ENCODE assay signal across 14 cellular contexts in the genomic region with DNA sequence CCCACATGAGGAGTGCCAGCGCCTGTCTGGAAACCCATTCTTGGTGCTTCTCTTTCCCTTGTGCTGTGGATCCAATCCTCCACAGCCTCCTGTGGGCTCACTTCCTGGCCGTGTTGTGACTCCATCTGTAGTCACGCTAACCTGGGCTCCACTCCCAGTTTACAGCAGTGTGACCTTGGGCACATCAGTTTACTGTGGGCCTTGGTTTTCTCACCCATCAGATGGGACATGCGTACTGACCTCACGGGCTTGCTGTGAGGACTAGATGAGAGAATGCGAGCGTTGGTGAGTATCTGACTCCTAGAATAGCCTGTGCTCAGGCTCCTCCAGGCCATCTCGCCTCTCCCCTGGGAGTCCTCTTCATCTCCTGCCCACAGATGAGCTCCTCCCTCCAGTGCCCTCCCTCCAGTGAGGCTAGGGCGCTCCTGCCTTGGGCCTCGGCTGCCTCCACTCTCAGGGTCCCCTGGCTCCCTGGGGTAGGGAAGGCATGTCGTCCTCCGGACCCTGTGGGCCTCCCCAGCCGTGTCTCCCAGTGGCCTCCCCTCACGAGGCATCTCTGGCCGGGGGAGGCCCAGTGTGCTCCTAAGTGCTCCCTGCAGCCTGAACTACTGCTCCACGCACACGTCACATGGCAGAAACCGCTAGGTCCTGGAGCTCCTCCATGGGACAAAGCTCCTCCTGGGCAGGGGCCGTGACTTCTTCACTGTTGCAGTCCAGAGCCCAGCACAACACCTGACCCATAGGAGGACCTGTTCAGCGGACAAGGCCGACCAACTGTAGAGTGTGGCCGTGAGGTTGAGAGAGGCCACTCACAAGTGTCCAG. TPM values are rescaled to one million over a fixed set of nuclear protein-coding genes. Genes with fewer than 3 reads are reported as not detected.
DNase-seq lines count a peak whose midpoint lies in the region; ATAC-seq, FAIRE-seq and TF ChIP-seq lines count a peak whose summit lies in the region.
"Had no signal": no experiment of that assay in that cellular context is flagged by ENCODE, and none has a peak within 500 bp of the region (broad histone marks: within the 10 kb centered on the region; RNA-seq: fewer than 3 reads in every experiment).

No MANE protein-coding gene starts in this region.

- TF ChIP-seq POLR2A in HepG2 (IDR thresholded peaks at IDR 0.05; ENCODE audit: insufficient read depth in 1 of 2, low read depth in 2 of 2, low read length in 2 of 2) = no peak

- no peak overlapping the region for H2AFZ ChIP-seq in HepG2 (ENCODE audit: low read length)

- H3K27me3 ChIP-seq in HepG2 (ENCODE audit: control insufficient read depth in 1 of 2, insufficient read depth in 2 of 2, low read length in 2 of 2) (peaks cover 3 to 32% of the 10 kb centered on the region in 2 experiments), upper lobe of right lung (no peaks in the 10 kb centered on the region)
- H3K27me3 ChIP-seq: body of pancreas had no signal

- no peak for TF ChIP-seq CTCF in activated CD8-positive, alpha-beta T cell treated with anti-CD3 and anti-CD28 coated beads for 36 hours (IDR thresholded peaks at IDR 0.05)
- TF ChIP-seq CTCF in HepG2 (CRISPR knock-in tag; IDR thresholded peaks at IDR 0.05) (no peak), upper lobe of right lung (IDR thresholded peaks at IDR 0.05) (no peak)

- H3K27ac ChIP-seq in HepG2 (ENCODE audit: extremely low read length, insufficient read depth, low read length) (no peak overlapping the region), upper lobe of right lung (peak overlapping the region; percentile 75)

- H3K9ac ChIP-seq in HepG2 (ENCODE audit: insufficient read depth, low read depth, low read length) = no peak overlapping the region

- in situ Hi-C loops in HepG2 (cut with HindIII; ENCODE audit: extremely low pct_ligation_motif_present, low pct_unique_long_range_greater_than_20kb) = no loop called here

- WGBS in HepG2 (ENCODE audit: low lambda C conversion rate) = 63% methylated on average over 15 of the region's 22 CpGs

- intact Hi-C loops in activated CD8-positive, alpha-beta T cell treated with anti-CD3 and anti-CD28 coated beads for 36 hours (cut with micrococcal nuclease) = loop anchor here (5.0 kb wide), 1 partner anchor 36 kb away; no protein-coding TSS in a partner anchor
- intact Hi-C loops in HepG2 (cut with micrococcal nuclease; ENCODE audit: unreplicated experiment) (no loop called here), upper lobe of right lung (cut with DNase I) (no loop called here)

- no peak overlapping the region for H3K4me2 ChIP-seq in HepG2 (ENCODE audit: low read depth, low read length)
- H3K4me2 ChIP-seq: smooth muscle cell had no signal

- H3K79me2 ChIP-seq in HepG2 (ENCODE audit: insufficient read depth, low read length) = no peaks in the 10 kb centered on the region

- POLR2A ChIA-PET in activated CD8-positive, alpha-beta T cell treated with anti-CD3 and anti-CD28 coated beads for 36 hours (lab: Charles Lee) = interaction anchor here (1.0 to 7.3 kb wide), 7 partner anchors 14 to 126 kb away, joined by 3 to 56 read pairs (median 10); no protein-coding TSS in a partner anchor
- POLR2A ChIA-PET in HepG2 (lab: Yijun Ruan, JAX) = interaction anchor here (1.0 to 1.2 kb wide), 2 partner anchors 8 to 22 kb away, joined by 3 to 5 read pairs; no protein-coding TSS in a partner anchor

- H3K9me3 Mint-ChIP-seq in activated naive CD4-positive, alpha-beta T cell treated with anti-CD3 and anti-CD28 coated beads, Interleukin-2, amount 50 U/mL, for 24 hours = no peaks in the 10 kb centered on the region
- H3K9me3 Mint-ChIP-seq in activated CD8-positive, alpha-beta T cell treated with anti-CD3 and anti-CD28 coated beads for 36 hours = no peaks in the 10 kb centered on the region
- H3K9me3 Mint-ChIP-seq: nephron progenitor cell had no signal

- peaks cover 5% of the 10 kb centered on the region for H3K36me3 Mint-ChIP-seq in activated naive CD4-positive, alpha-beta T cell treated with anti-CD3 and anti-CD28 coated beads, Interleukin-2, amount 50 U/mL, for 24 hours
- H3K36me3 Mint-ChIP-seq in activated CD8-positive, alpha-beta T cell treated with anti-CD3 and anti-CD28 coated beads for 36 hours (ENCODE audit: low read depth) = peaks cover 30% of the 10 kb centered on the region

- no peaks in the 10 kb centered on the region for H4K20me1 ChIP-seq in HepG2 (ENCODE audit: insufficient read depth, low read length)

- no TSS peak for BruUV-seq in HepG2 (replicated peaks; lab: Mats Ljungman, UMichigan)

- peak overlapping the region; percentile 96 for H3K27ac Mint-ChIP-seq in activated naive CD4-positive, alpha-beta T cell treated with anti-CD3 and anti-CD28 coated beads, Interleukin-2, amount 50 U/mL, for 24 hours
- H3K27ac Mint-ChIP-seq in activated CD8-positive, alpha-beta T cell treated with anti-CD3 and anti-CD28 coated beads for 36 hours = peak overlapping the region; percentile 94
- H3K27ac Mint-ChIP-seq: nephron progenitor cell had no signal

- peaks cover 76% of the 10 kb centered on the region for H3K4me1 Mint-ChIP-seq in activated naive CD4-positive, alpha-beta T cell treated with anti-CD3 and anti-CD28 coated beads, Interleukin-2, amount 50 U/mL, for 24 hours
- peaks cover 66% of the 10 kb centered on the region for H3K4me1 Mint-ChIP-seq in activated CD8-positive, alpha-beta T cell treated with anti-CD3 and anti-CD28 coated beads for 36 hours (ENCODE audit: low read depth)

- peak overlapping the region; percentile 78 for H3K4me3 Mint-ChIP-seq in activated naive CD4-positive, alpha-beta T cell treated with anti-CD3 and anti-CD28 coated beads, Interleukin-2, amount 50 U/mL, for 24 hours
- peak overlapping the region; percentile 64 for H3K4me3 Mint-ChIP-seq in activated CD8-positive, alpha-beta T cell treated with anti-CD3 and anti-CD28 coated beads for 36 hours
- H3K4me3 Mint-ChIP-seq: nephron progenitor cell had no signal

- TF ChIP-seq RAD21 in HepG2 (CRISPR knock-in tag; IDR thresholded peaks at IDR 0.05) = no peak

- no peak for DNase-seq in activated naive CD4-positive, alpha-beta T cell treated with Interleukin-2 at 50 U/mL for 16 hours
- DNase-seq in activated CD8-positive, alpha-beta T cell treated with anti-CD3 and anti-CD28 coated beads for 36 hours = peak; percentile 44
- DNase-seq in HepG2 (ENCODE audit: low spot score) = no peak
- DNase-seq in upper lobe of right lung = no peak
- DNase-seq in dedifferentiated amniotic fluid mesenchymal stem cell (ENCODE audit: extremely low spot score) = no peak
- DNase-seq: body of pancreas, NCI-H510A, nephron progenitor cell had no signal

- peak; percentile 16 for ATAC-seq in activated CD8-positive, alpha-beta T cell treated with anti-CD3 and anti-CD28 coated beads for 36 hours
- ATAC-seq in HepG2 (peak; percentile 14), upper lobe of right lung (no peak), HG03432 (IDR thresholded peaks at IDR 0.05; ENCODE audit: unreplicated experiment) (no peak), GM21723 (IDR thresholded peaks at IDR 0.05; ENCODE audit: unreplicated experiment) (no peak)
- ATAC-seq: body of pancreas had no signal

- H3K9me3 ChIP-seq in HepG2 (ENCODE audit: low read length) = no peaks in the 10 kb centered on the region
- no peaks in the 10 kb centered on the region for H3K9me3 ChIP-seq in upper lobe of right lung
- H3K9me3 ChIP-seq: body of pancreas had no signal

- FAIRE-seq in HepG2 (lab: Jason Lieb, UNC) = no peak

- H3K36me3 ChIP-seq in HepG2 (replicated peaks in 1 of 2; ENCODE audit: control insufficient read depth in 1 of 2, insufficient read depth in 2 of 2, low read length in 2 of 2) (no peaks in the 10 kb centered on the region), upper lobe of right lung (no peaks in the 10 kb centered on the region)

- CTCF ChIA-PET in activated CD8-positive, alpha-beta T cell treated with anti-CD3 and anti-CD28 coated beads for 36 hours (lab: Charles Lee) = interaction anchor here (0.9 to 7.9 kb wide), 7 partner anchors 20 to 133 kb away, joined by 3 to 80 read pairs (median 4); no protein-coding TSS in a partner anchor
- CTCF ChIA-PET in HepG2 (lab: Yijun Ruan, JAX; ENCODE audit: low intra/inter-chr PET ratio, low total read pairs) = interaction anchor here (1.3 to 3.7 kb wide), 2 partner anchors 25 to 36 kb away, joined by 3 to 50 read pairs; no protein-coding TSS in a partner anchor

- H3K4me3 ChIP-seq in HepG2 (replicated peaks in 1 of 3; ENCODE audit: insufficient read depth in 1 of 3, low read depth in 2 of 3, low read length in 3 of 3) (no peak overlapping the region), upper lobe of right lung (no peak overlapping the region)
- H3K4me3 ChIP-seq: body of pancreas, smooth muscle cell had no signal

- peaks cover 43% of the 10 kb centered on the region for H3K4me1 ChIP-seq in HepG2 (ENCODE audit: insufficient read depth, low read length)
- peaks cover 36% of the 10 kb centered on the region for H3K4me1 ChIP-seq in upper lobe of right lung

- no peak for TF ChIP-seq EP300 in HepG2 (IDR thresholded peaks at IDR 0.05; ENCODE audit: low read depth in 2 of 2, low read length in 2 of 2)
- no peak for TF ChIP-seq EP300 in HepG2 (CRISPR knock-in tag; IDR thresholded peaks at IDR 0.05; ENCODE audit: borderline replicate concordance)

- H3K27me3 Mint-ChIP-seq in activated naive CD4-positive, alpha-beta T cell treated with anti-CD3 and anti-CD28 coated beads, Interleukin-2, amount 50 U/mL, for 24 hours = no peaks in the 10 kb centered on the region
- H3K27me3 Mint-ChIP-seq in activated CD8-positive, alpha-beta T cell treated with anti-CD3 and anti-CD28 coated beads for 36 hours = no peaks in the 10 kb centered on the region

RNA-seq across cellular contexts. Expression of a gene that starts 5.2 kb away (rescaled TPM):
- total RNA-seq in activated CD8-positive, alpha-beta T cell treated with anti-CD3 and anti-CD28 coated beads for 36 hours = 10 to 100 TPM; 11.1 to 11.6 TPM
- total RNA-seq in HepG2 (2016; rRNA removed; fragmentation: Illumina TruSeq; extraction: Trizol) = 1.4 and 1.6 TPM in 2 replicates
- total RNA-seq in HepG2 (2016; cell fraction: cytosol; rRNA removed; fragmentation: Illumina TruSeq; extraction: Trizol; ENCODE audit: low read depth) = 0.09 and 0.30 TPM in 2 replicates
- 1.4 and 1.9 TPM in 2 replicates for total RNA-seq in HepG2 (2016; cell fraction: insoluble cytoplasmic fraction; rRNA removed; fragmentation: Illumina TruSeq; extraction: Trizol)
- 0.77 and 0.93 TPM in 2 replicates for total RNA-seq in HepG2 (2016; cell fraction: membrane; rRNA removed; fragmentation: Illumina TruSeq; extraction: Trizol)
- 0.94 and 1.3 TPM in 2 replicates for total RNA-seq in HepG2 (2016; cell fraction: nucleus; rRNA removed; fragmentation: Illumina TruSeq; extraction: Trizol)
- 0.98 and 1.2 TPM in 2 replicates for polyA plus RNA-seq in HepG2 (2011; rRNA removed)
- polyA plus RNA-seq in HepG2 (2011; cell fraction: cytosol; rRNA removed) = 0.82 and 1.5 TPM in 2 replicates
- 2.8 and 3.7 TPM in 2 replicates for polyA plus RNA-seq in HepG2 (2011; cell fraction: nucleus; rRNA removed)
- polyA plus RNA-seq in HepG2 (2012) = 0.66 and 0.96 TPM in 2 replicates
- polyA plus RNA-seq in HepG2 (2016; cell fraction: cytosol; fragmentation: Illumina TruSeq; extraction: Trizol; ENCODE audit: low read depth) = 0.31 and 0.45 TPM in 2 replicates
- polyA plus RNA-seq in HepG2 (2016; cell fraction: insoluble cytoplasmic fraction; fragmentation: Illumina TruSeq; extraction: Trizol; ENCODE audit: low read depth) = 1.3 and 1.4 TPM in 2 replicates
- 0.61 and 0.62 TPM in 2 replicates for polyA plus RNA-seq in HepG2 (2016; cell fraction: membrane; fragmentation: Illumina TruSeq; extraction: Trizol; ENCODE audit: low read depth)
- 2.0 and 2.1 TPM in 2 replicates for polyA plus RNA-seq in HepG2 (2016; cell fraction: nucleus; fragmentation: Illumina TruSeq; extraction: Trizol; ENCODE audit: insufficient read depth, low read depth)
- 0.05 and 1.5 TPM in 2 replicates for polyA minus RNA-seq in HepG2 (2011; rRNA and poly(A)+ RNA removed; ENCODE audit: low replicate concordance)
- polyA minus RNA-seq in HepG2 (2011; cell fraction: cytosol; rRNA and poly(A)+ RNA removed) = 0.35 and 0.40 TPM in 2 replicates
- 0.37 and 0.52 TPM in 2 replicates for polyA minus RNA-seq in HepG2 (2011; cell fraction: nucleus; rRNA and poly(A)+ RNA removed)
- total RNA-seq in upper lobe of right lung = 2.9 TPM
- total RNA-seq: esophagus mucosa, SK-MEL-5, smooth muscle cell had no signal
- polyA plus RNA-seq: smooth muscle cell had no signal

RNA-seq across cellular contexts. Expression of a gene that starts 42.7 kb away (rescaled TPM):
- 10 to 100 TPM; 53.5 to 64.9 TPM for total RNA-seq in activated CD8-positive, alpha-beta T cell treated with anti-CD3 and anti-CD28 coated beads for 36 hours
- total RNA-seq in HepG2 (2016; rRNA removed; fragmentation: Illumina TruSeq; extraction: Trizol) = 116 and 118 TPM in 2 replicates
- total RNA-seq in HepG2 (2016; cell fraction: cytosol; rRNA removed; fragmentation: Illumina TruSeq; extraction: Trizol; ENCODE audit: low read depth) = 32.5 and 33.1 TPM in 2 replicates
- total RNA-seq in HepG2 (2016; cell fraction: insoluble cytoplasmic fraction; rRNA removed; fragmentation: Illumina TruSeq; extraction: Trizol) = 112 and 113 TPM in 2 replicates
- 41.7 and 48.8 TPM in 2 replicates for total RNA-seq in HepG2 (2016; cell fraction: membrane; rRNA removed; fragmentation: Illumina TruSeq; extraction: Trizol)
- total RNA-seq in HepG2 (2016; cell fraction: nucleus; rRNA removed; fragmentation: Illumina TruSeq; extraction: Trizol) = 80.6 and 103 TPM in 2 replicates
- polyA plus RNA-seq in HepG2 (2011; rRNA removed) = 86.9 and 118 TPM in 2 replicates
- 65.5 and 68.0 TPM in 2 replicates for polyA plus RNA-seq in HepG2 (2011; cell fraction: cytosol; rRNA removed)
- 259 and 277 TPM in 2 replicates for polyA plus RNA-seq in HepG2 (2011; cell fraction: nucleus; rRNA removed)
- polyA plus RNA-seq in HepG2 (2012) = 100 and 124 TPM in 2 replicates
- polyA plus RNA-seq in HepG2 (2016; cell fraction: cytosol; fragmentation: Illumina TruSeq; extraction: Trizol; ENCODE audit: low read depth) = 7.1 and 8.4 TPM in 2 replicates
- polyA plus RNA-seq in HepG2 (2016; cell fraction: insoluble cytoplasmic fraction; fragmentation: Illumina TruSeq; extraction: Trizol; ENCODE audit: low read depth) = 78.0 and 79.6 TPM in 2 replicates
- polyA plus RNA-seq in HepG2 (2016; cell fraction: membrane; fragmentation: Illumina TruSeq; extraction: Trizol; ENCODE audit: low read depth) = 18.4 and 21.9 TPM in 2 replicates
- 147 and 170 TPM in 2 replicates for polyA plus RNA-seq in HepG2 (2016; cell fraction: nucleus; fragmentation: Illumina TruSeq; extraction: Trizol; ENCODE audit: insufficient read depth, low read depth)
- 144 and 202 TPM in 2 replicates for polyA minus RNA-seq in HepG2 (2011; rRNA and poly(A)+ RNA removed; ENCODE audit: low replicate concordance)
- polyA minus RNA-seq in HepG2 (2011; cell fraction: cytosol; rRNA and poly(A)+ RNA removed) = 69.7 and 91.8 TPM in 2 replicates
- 113 and 132 TPM in 2 replicates for polyA minus RNA-seq in HepG2 (2011; cell fraction: nucleus; rRNA and poly(A)+ RNA removed)
- 121 TPM for total RNA-seq in upper lobe of right lung

Comparison
In these comparisons a context has a peak if more than half of its experiments do, and no peak if none do; other contexts are left out.
1. ATAC-seq: peak in activated CD8-positive, alpha-beta T cell treated with anti-CD3 and anti-CD28 coated beads for 36 hours (single experiment) and HepG2 (single experiment); none in upper lobe of right lung (single experiment), HG03432 (single experiment) and GM21723 (single experiment).